ENCODE assay signal across 24 cellular contexts in genomic region chr6:154909821-154910220, GRCh38.
DNase-seq lines count a peak whose midpoint lies in the region; ATAC-seq, FAIRE-seq and TF ChIP-seq lines count a peak whose summit lies in the region.
"Had no signal": no experiment of that assay in that cellular context is flagged by ENCODE, and none has a peak within 500 bp of the region (broad histone marks: within the 10 kb centered on the region; RNA-seq: fewer than 3 reads in every experiment).

No MANE protein-coding gene starts in this region.

- H3K9ac ChIP-seq in H1 (replicated peaks in 1 of 4; ENCODE audit: extremely low read depth in 1 of 4, low read depth in 3 of 4, low read length in 3 of 4) = no peak overlapping the region; a peak in 1 of 7 replicates
- no peak overlapping the region for H3K9ac ChIP-seq in mesendoderm (ENCODE audit: low read length)

- peaks cover 8% of the 10 kb centered on the region for H3K4me1 Mint-ChIP-seq in activated CD8-positive, alpha-beta T cell treated with anti-CD3 and anti-CD28 coated beads for 36 hours (ENCODE audit: low read depth)
- H3K4me1 Mint-ChIP-seq: activated naive CD4-positive, alpha-beta T cell treated with anti-CD3 and anti-CD28 coated beads, Interleukin-2, amount 10 ng/mL, durations not matched to agents 7 days and 5 days; CD8-positive, alpha-beta memory T cell had no signal

- no peaks in the 10 kb centered on the region for H3K27me3 Mint-ChIP-seq in activated CD8-positive, alpha-beta T cell treated with anti-CD3 and anti-CD28 coated beads for 36 hours
- H3K27me3 Mint-ChIP-seq: activated CD4-positive, alpha-beta memory T cell treated with anti-CD3 and anti-CD28 coated beads for 36 hours; activated naive CD4-positive, alpha-beta T cell treated with anti-CD3 and anti-CD28 coated beads, Interleukin-2, amount 10 ng/mL, durations not matched to agents 7 days and 5 days; activated T-cell treated with anti-CD3 and anti-CD28 coated beads, Interleukin-2, amount 50 U/mL, for 24 hours; CD8-positive, alpha-beta memory T cell had no signal

- H3K18ac ChIP-seq in H1 (ENCODE audit: extremely low read depth, low read length) (no peak overlapping the region), mesendoderm (ENCODE audit: low read length) (no peak overlapping the region)

- H2AK5ac ChIP-seq in H1 (ENCODE audit: low read depth, low read length) (no peak overlapping the region), mesendoderm (ENCODE audit: low read length) (no peak overlapping the region)

- no peak for TF ChIP-seq RAD21 in H1 (IDR thresholded peaks at IDR 0.05 in 1 of 2, conservative IDR thresholded peaks at IDR 0.05 in 1 of 2; ENCODE audit: low read depth in 2 of 2, low read length in 2 of 2)

- H3K9me3 ChIP-seq in SJSA1 (replicated peaks) (no peaks in the 10 kb centered on the region), H1 (ENCODE audit: insufficient read depth in 2 of 2, low read depth in 1 of 2, low read length in 1 of 2) (no peaks in the 10 kb centered on the region)
- H3K9me3 ChIP-seq: ascending aorta, right atrium auricular region, testis had no signal

- H2AFZ ChIP-seq in H1 (ENCODE audit: low read length) = peak overlapping the region; percentile 45; the same call in 1 of the 2 replicates

- H3K56ac ChIP-seq in H1 (replicated peaks; ENCODE audit: insufficient read length, low read depth, low read length) = no peak overlapping the region
- H3K56ac ChIP-seq in mesendoderm (ENCODE audit: low read length) = no peak overlapping the region

- no peak overlapping the region for H2BK15ac ChIP-seq in H1 (ENCODE audit: low read length)
- H2BK15ac ChIP-seq in mesendoderm (replicated peaks; ENCODE audit: low read depth) = no peak overlapping the region

- TF ChIP-seq CTCF in H1 (IDR thresholded peaks at IDR 0.05; ENCODE audit: control extremely low read depth in 1 of 3, insufficient read depth in 1 of 3, low read depth in 1 of 3, low read length in 3 of 3) = no peak
- no peak for TF ChIP-seq CTCF in activated CD8-positive, alpha-beta T cell treated with anti-CD3 and anti-CD28 coated beads for 36 hours (IDR thresholded peaks at IDR 0.05)

- H3K79me1 ChIP-seq in H1 (ENCODE audit: low read depth, low read length) (no peaks in the 10 kb centered on the region), mesendoderm (ENCODE audit: low read length) (no peaks in the 10 kb centered on the region)

- H3K27me3 ChIP-seq in SJSA1 (replicated peaks) (no peaks in the 10 kb centered on the region), H1 (replicated peaks in 1 of 4; ENCODE audit: control insufficient read depth in 3 of 4, extremely low read depth in 1 of 4, insufficient read depth in 3 of 4, low read length in 3 of 4) (no peaks in the 10 kb centered on the region), mesendoderm (ENCODE audit: insufficient read depth, low read length, poor library complexity) (no peaks in the 10 kb centered on the region)
- H3K27me3 ChIP-seq: ascending aorta, right atrium auricular region, testis had no signal

- H2BK5ac ChIP-seq in H1 (ENCODE audit: low read depth, low read length) = no peak overlapping the region
- no peak overlapping the region for H2BK5ac ChIP-seq in mesendoderm (ENCODE audit: low read length)

- H4K8ac ChIP-seq in H1 (ENCODE audit: extremely low read depth, insufficient read depth, low read length) (no peak overlapping the region), mesendoderm (ENCODE audit: low read depth, low read length) (no peak overlapping the region)

- H3K4ac ChIP-seq in H1 (replicated peaks; ENCODE audit: insufficient read length, low read depth, low read length) = no peak overlapping the region
- no peak overlapping the region for H3K4ac ChIP-seq in mesendoderm (ENCODE audit: low read depth, low read length)

- POLR2A ChIA-PET in H1 (lab: Charles Lee; ENCODE audit: partially characterized antibody) = interaction anchor here (0.6 kb wide), 1 partner anchor 9 kb away, joined by 3 read pairs; no protein-coding TSS in a partner anchor
- POLR2A ChIA-PET in activated CD8-positive, alpha-beta T cell treated with anti-CD3 and anti-CD28 coated beads for 36 hours (lab: Charles Lee) = no interaction called here

- TF ChIP-seq POLR2A in H1 (IDR thresholded peaks at IDR 0.05; ENCODE audit: control extremely low read depth in 1 of 2, low read depth in 2 of 2, low read length in 2 of 2) = no peak

- ATAC-seq in GM18909 (IDR thresholded peaks at IDR 0.05; ENCODE audit: poor library complexity, unreplicated experiment) (no peak), HG03342 (IDR thresholded peaks at IDR 0.05; ENCODE audit: unreplicated experiment) (no peak)
- ATAC-seq in activated CD8-positive, alpha-beta T cell treated with anti-CD3 and anti-CD28 coated beads for 36 hours = no peak
- ATAC-seq: left ventricle myocardium superior had no signal

- H3K23ac ChIP-seq in H1 (ENCODE audit: insufficient read length) (no peak overlapping the region), mesendoderm (ENCODE audit: low read length) (peak overlapping the region; percentile 83)

- 52% methylated on average over 7 of the region's 7 CpGs; no CpG with 5 or more reads in 1 of the 2 experiments for WGBS in H1 (ENCODE audit: extremely low coverage in 1 of 2, insufficient coverage in 1 of 2, insufficient read length in 1 of 2, insufficient replicate concordance in 2 of 2, low coverage in 1 of 2, low lambda C conversion rate in 2 of 2, missing lambda C conversion rate in 1 of 2), 2 experiments
- WGBS in mesendoderm (ENCODE audit: extremely low coverage, insufficient coverage, low lambda C conversion rate) = no CpG with 5 or more reads among the region's 7 CpGs

- H3K4me3 ChIP-seq in SJSA1 (no peak overlapping the region), H1 (ENCODE audit: extremely low read depth in 1 of 4, insufficient read depth in 2 of 4, low read depth in 3 of 4, low read length in 4 of 4) (peak overlapping the region in 1 of 4 experiments; percentile 39; a peak in 2 of 8 replicates), mesendoderm (ENCODE audit: low read length) (no peak overlapping the region)
- H3K4me3 ChIP-seq: ascending aorta, right atrium auricular region, testis had no signal

- no peaks in the 10 kb centered on the region for H3K36me3 Mint-ChIP-seq in activated CD8-positive, alpha-beta T cell treated with anti-CD3 and anti-CD28 coated beads for 36 hours (ENCODE audit: low read depth)
- H3K36me3 Mint-ChIP-seq: activated naive CD4-positive, alpha-beta T cell treated with anti-CD3 and anti-CD28 coated beads, Interleukin-2, amount 10 ng/mL, durations not matched to agents 7 days and 5 days had no signal

- H4K91ac ChIP-seq in H1 (replicated peaks; ENCODE audit: insufficient read length, low read length) = no peak overlapping the region

- H3K14ac ChIP-seq in H1 (ENCODE audit: insufficient read length) = no peak overlapping the region

- peak; percentile 75 for FAIRE-seq in H1 (lab: Jason Lieb, UNC)

- CTCF ChIA-PET in H1 (lab: Charles Lee; ENCODE audit: partially characterized antibody) = interaction anchor here (0.7 to 1.4 kb wide), 7 partner anchors 8 to 264 kb away, joined by 3 to 4 read pairs (median 4); no protein-coding TSS in a partner anchor
- CTCF ChIA-PET in activated CD8-positive, alpha-beta T cell treated with anti-CD3 and anti-CD28 coated beads for 36 hours (lab: Charles Lee) = interaction anchor here (0.7 to 5.6 kb wide), 4 partner anchors 15 to 268 kb away, joined by 3 to 23 read pairs (median 7); no protein-coding TSS in a partner anchor

- H3K4me1 ChIP-seq in SJSA1 (replicated peaks) (peaks cover 33% of the 10 kb centered on the region), H1 (replicated peaks in 1 of 4; ENCODE audit: control insufficient read depth in 3 of 4, insufficient read depth in 4 of 4, low read length in 3 of 4) (peaks cover 0 to 7% (median 4%) of the 10 kb centered on the region in 4 experiments; a peak in 4 of 7 replicates), mesendoderm (ENCODE audit: control insufficient read depth, low read depth, low read length) (no peaks in the 10 kb centered on the region)
- H3K4me1 ChIP-seq: ascending aorta, right atrium auricular region, testis had no signal

- H2BK20ac ChIP-seq in H1 (ENCODE audit: low read length) = no peak overlapping the region

- H3K27ac Mint-ChIP-seq in activated CD8-positive, alpha-beta T cell treated with anti-CD3 and anti-CD28 coated beads for 36 hours = no peak overlapping the region
- H3K27ac Mint-ChIP-seq: activated CD4-positive, alpha-beta memory T cell treated with anti-CD3 and anti-CD28 coated beads for 36 hours; activated naive CD4-positive, alpha-beta T cell treated with anti-CD3 and anti-CD28 coated beads, Interleukin-2, amount 10 ng/mL, durations not matched to agents 7 days and 5 days; activated T-cell treated with anti-CD3 and anti-CD28 coated beads, Interleukin-2, amount 50 U/mL, for 24 hours; CD8-positive, alpha-beta memory T cell; T-helper 1 cell treated with Interleukin-12 subunit alpha and Interleukin-12 subunit beta and Interleukin-4 antibody, amounts not matched to agents 30 μg/mL and 1 μg/mL, for 36 hours had no signal

- H3K36me3 ChIP-seq in SJSA1 (no peaks in the 10 kb centered on the region; the same call in 1 of the 2 replicates), H1 (ENCODE audit: control insufficient read depth in 2 of 4, insufficient read depth in 4 of 4, low read length in 3 of 4) (peaks cover 0 to 4% (median 0%) of the 10 kb centered on the region in 4 experiments; a peak in 1 of 8 replicates), mesendoderm (ENCODE audit: control insufficient read depth, insufficient read depth, low read length) (no peaks in the 10 kb centered on the region)

- no peak overlapping the region for H3K4me3 Mint-ChIP-seq in activated CD8-positive, alpha-beta T cell treated with anti-CD3 and anti-CD28 coated beads for 36 hours
- H3K4me3 Mint-ChIP-seq: activated CD4-positive, alpha-beta memory T cell treated with anti-CD3 and anti-CD28 coated beads for 36 hours; activated naive CD4-positive, alpha-beta T cell treated with anti-CD3 and anti-CD28 coated beads, Interleukin-2, amount 10 ng/mL, durations not matched to agents 7 days and 5 days; activated T-cell treated with anti-CD3 and anti-CD28 coated beads, Interleukin-2, amount 50 U/mL, for 24 hours; CD8-positive, alpha-beta memory T cell; T-helper 1 cell treated with Interleukin-12 subunit alpha and Interleukin-12 subunit beta and Interleukin-4 antibody, amounts not matched to agents 30 μg/mL and 1 μg/mL, for 36 hours had no signal

- H3K23me2 ChIP-seq in H1 (ENCODE audit: low read depth, low read length) = no peaks in the 10 kb centered on the region

- no peak for TF ChIP-seq EP300 in H1 (IDR thresholded peaks at IDR 0.05; ENCODE audit: borderline replicate concordance in 1 of 2, low read depth in 2 of 2, low read length in 2 of 2)

- intact Hi-C loops in activated CD8-positive, alpha-beta T cell treated with anti-CD3 and anti-CD28 coated beads for 36 hours (cut with micrococcal nuclease) = no loop called here

- H2BK12ac ChIP-seq in H1 (ENCODE audit: low read depth, low read length) = peak overlapping the region; percentile 2; the same call in 1 of the 2 replicates

- H4K5ac ChIP-seq in H1 (ENCODE audit: insufficient read length, low read depth, low read length) (peak overlapping the region; percentile 11), mesendoderm (ENCODE audit: low read length) (no peak overlapping the region)

- H2BK120ac ChIP-seq in H1 (replicated peaks; ENCODE audit: low read depth, low read length) (no peak overlapping the region), mesendoderm (ENCODE audit: low read depth, low read length) (no peak overlapping the region)

- H3K27ac ChIP-seq in SJSA1 (peak overlapping the region; percentile 56), H1 (ENCODE audit: low read depth, low read length) (peak overlapping the region; percentile 52; the same call in 1 of the 2 replicates), mesendoderm (ENCODE audit: low read depth, low read length) (no peak overlapping the region)
- H3K27ac ChIP-seq: ascending aorta, right atrium auricular region, testis had no signal

- no peaks in the 10 kb centered on the region for H4K20me1 ChIP-seq in H1 (replicated peaks in 1 of 2; ENCODE audit: control insufficient read depth in 1 of 2, insufficient read depth in 2 of 2, low read length in 2 of 2)

- H3K4me2 ChIP-seq in H1 (ENCODE audit: insufficient read depth in 1 of 2, low read depth in 2 of 2, low read length in 2 of 2) (peak overlapping the region; percentile 36 to 54), mesendoderm (ENCODE audit: low read length) (no peak overlapping the region)

- DNase-seq in AG20443 (ENCODE audit: low spot score) = peak; percentile 35
- DNase-seq in SJSA1 (ENCODE audit: low read depth in 1 of 2, low spot score in 2 of 2) = peak in 1 of 2 experiments; percentile 57
- no peak for DNase-seq in H1 (ENCODE audit: low read depth in 1 of 2, low spot score in 2 of 2)
- DNase-seq in mesendoderm = no peak
- no peak for DNase-seq in activated CD8-positive, alpha-beta T cell treated with anti-CD3 and anti-CD28 coated beads for 36 hours
- DNase-seq in HPDE6-E6E7 (ENCODE audit: extremely low spot score) = no peak
- DNase-seq: activated CD4-positive, alpha-beta memory T cell treated with anti-CD3 and anti-CD28 coated beads for 36 hours; activated naive CD4-positive, alpha-beta T cell treated with anti-CD3 and anti-CD28 coated beads, Interleukin-2, amount 10 ng/mL, durations not matched to agents 7 days and 5 days; activated T-cell treated with anti-CD3 and anti-CD28 coated beads, Interleukin-2, amount 50 U/mL, for 24 hours; CD8-positive, alpha-beta memory T cell; DND-41; left ventricle myocardium superior; NCI-H1105; NCI-H2107; NCI-H510A treated with DMSO at 0.1 percent for 48 hours; occipital lobe; SIG-M5; stimulated activated CD4-positive, alpha-beta T cell treated with anti-CD3 and anti-CD28 coated beads, Interleukin-15, amount 100 ng/mL, for 24 hours; testis had no signal

- H3K79me2 ChIP-seq in H1 (ENCODE audit: control insufficient read depth in 1 of 2, insufficient read depth in 2 of 2, low read length in 2 of 2) (no peaks in the 10 kb centered on the region), mesendoderm (ENCODE audit: control insufficient read depth, insufficient read depth, low read length) (no peaks in the 10 kb centered on the region)

- no peaks in the 10 kb centered on the region for H3K9me3 Mint-ChIP-seq in activated CD8-positive, alpha-beta T cell treated with anti-CD3 and anti-CD28 coated beads for 36 hours
- H3K9me3 Mint-ChIP-seq: activated CD4-positive, alpha-beta memory T cell treated with anti-CD3 and anti-CD28 coated beads for 36 hours; activated naive CD4-positive, alpha-beta T cell treated with anti-CD3 and anti-CD28 coated beads, Interleukin-2, amount 10 ng/mL, durations not matched to agents 7 days and 5 days; activated T-cell treated with anti-CD3 and anti-CD28 coated beads, Interleukin-2, amount 50 U/mL, for 24 hours; CD8-positive, alpha-beta memory T cell; T-helper 1 cell treated with Interleukin-12 subunit alpha and Interleukin-12 subunit beta and Interleukin-4 antibody, amounts not matched to agents 30 μg/mL and 1 μg/mL, for 36 hours had no signal
